Comparison of ENCODE assay signal across 8 cellular contexts in the genomic region with DNA sequence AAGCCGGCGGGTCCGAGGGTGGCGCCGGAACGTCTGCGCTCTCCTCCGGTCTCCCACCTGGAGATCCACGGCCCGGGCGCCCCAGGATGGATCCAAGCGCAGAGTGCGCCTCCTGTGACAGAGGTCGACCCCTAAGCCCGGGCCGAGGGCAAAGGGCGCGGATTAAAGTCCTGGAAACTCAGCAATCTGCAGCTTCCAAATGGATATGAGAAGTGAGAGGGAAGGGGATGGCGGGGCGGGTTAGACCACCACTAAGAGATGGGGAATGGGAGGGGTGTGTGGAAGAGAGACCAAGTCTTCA. TPM values are rescaled to one million over a fixed set of nuclear protein-coding genes. Genes with fewer than 3 reads are reported as not detected.
DNase-seq lines count a peak whose midpoint lies in the region; ATAC-seq and TF ChIP-seq lines count a peak whose summit lies in the region.

No MANE protein-coding gene starts in this region.

- H3K4me1 ChIP-seq in heart right ventricle, result peaks cover 6 to 57% (median 29%) of the 10 kb centered on the region in 9 donors

- DNase-seq in heart right ventricle, result no peak
- DNase-seq in sciatic nerve (ENCODE audit: low spot score), result no peak
- DNase-seq in NCI-H1694 (lab: John Stamatoyannopoulos, UW), result no peak
- no peak for DNase-seq in glomerular visceral epithelial cell (ENCODE audit: extremely low spot score)
- no peak for DNase-seq in DMS114 treated with DMSO at 0.1 percent for 48 hours (lab: John Stamatoyannopoulos, UW; ENCODE audit: unreplicated experiment)
- no peak for DNase-seq in NCI-H2227 (lab: John Stamatoyannopoulos, UW; ENCODE audit: unreplicated experiment)

- WGBS in heart right ventricle, 2 donors, result 15 to 17% methylated on average over 20 of the region's 20 CpGs

- peaks cover 0 to 3% (median 0%) of the 10 kb centered on the region in 11 donors for H3K9me3 ChIP-seq in heart right ventricle

- H3K4me3 ChIP-seq in GM08714 (ENCODE audit: low read length), result peak overlapping the region; percentile 70; the same call in 1 of the 2 replicates
- peak overlapping the region; percentile 57 to 91 (median 82) for H3K4me3 ChIP-seq in heart right ventricle

- peaks cover 0 to 29% (median 0%) of the 10 kb centered on the region in 9 donors for H3K36me3 ChIP-seq in heart right ventricle

- TF ChIP-seq CTCF in VCaP (conservative IDR thresholded peaks at IDR 0.05) (no peak), heart right ventricle (IDR thresholded peaks at IDR 0.05) (no peak)

- H3K27ac ChIP-seq in VCaP (peak overlapping the region; percentile 78), heart right ventricle (peak overlapping the region; percentile 48 to 88 (median 76))

- H3K27me3 ChIP-seq in heart right ventricle, result no peaks in the 10 kb centered on the region

- ATAC-seq in heart right ventricle (peak in 6 of 8 donors; percentile 1 to 21 (median 6)), sciatic nerve (peak; percentile 1)

- intact Hi-C loops in heart right ventricle (cut with DNase I) (no loop called here), sciatic nerve (cut with DNase I) (no loop called here)

RNA-seq across cellular contexts. Expression of a gene that starts 0.7 kb away (rescaled TPM):
- total RNA-seq in heart right ventricle, result 10 to 100 TPM in 2 of 10 donors, 1 to 10 TPM in 8; 2.4 to 11.5 (median 4.9) TPM
- 10 to 100 TPM; 10.2 to 24.0 TPM for polyA plus RNA-seq in heart right ventricle
- 53.9 TPM for total RNA-seq in sciatic nerve

RNA-seq across cellular contexts. Expression of a gene that starts 15.7 kb away (rescaled TPM):
- total RNA-seq in heart right ventricle (1 to 10 TPM; 2.1 to 6.4 (median 3.8) TPM), sciatic nerve (11.7 TPM)
- polyA plus RNA-seq in heart right ventricle, result 1 to 10 TPM; 4.8 to 8.9 TPM

RNA-seq across cellular contexts. Expression of a gene that starts 15.8 kb away (rescaled TPM):
- total RNA-seq in heart right ventricle, result 1 to 10 TPM; 1.4 to 5.2 (median 3.0) TPM
- 1 to 10 TPM in 1 of 2 donors, under 1 TPM in 1; 0.44 to 2.0 TPM for polyA plus RNA-seq in heart right ventricle
- 7.1 TPM for total RNA-seq in sciatic nerve

RNA-seq across cellular contexts. Expression of a gene that starts 26.8 kb away (rescaled TPM):
- 1 to 10 TPM; 2.4 to 4.0 (median 3.3) TPM for total RNA-seq in heart right ventricle
- 1 to 10 TPM; 1.1 to 2.3 TPM for polyA plus RNA-seq in heart right ventricle
- 9.9 TPM for total RNA-seq in sciatic nerve
